In genomic region chr1:151165281-151165737, GRCh38 we compare ENCODE assay signal across 1 cellular context.
TF ChIP-seq lines count a peak whose summit lies in the region.

No MANE protein-coding gene starts in this region.

TF ChIP-seq in HepG2, 621 proteins besides CTCF, POLR2A, EP300 and RAD21 (continued from another document):
- TF ChIP-seq PRDM10 (CRISPR knock-in tag; IDR thresholded peaks at IDR 0.05; ENCODE audit: low read depth): peak; percentile 70
- no peak; the same call in 1 of the 2 replicates for TF ChIP-seq ARNTL (CRISPR knock-in tag; IDR thresholded peaks at IDR 0.05)
- TF ChIP-seq ZNF101 (CRISPR knock-in tag; IDR thresholded peaks at IDR 0.05; ENCODE audit: borderline replicate concordance, low read depth): 0 out of 2 replicates have a peak, but pooled peaks have one; percentile 66
- peak in 1 of 2 experiments; percentile 78; a peak in 2 of 4 replicates for TF ChIP-seq NR2F1 (CRISPR knock-in tag; IDR thresholded peaks at IDR 0.05)
- 0 out of 2 replicates have a peak, but pooled peaks have one; percentile 29 for TF ChIP-seq PATZ1 (CRISPR knock-in tag; IDR thresholded peaks at IDR 0.05)
